In genomic region chr18:2572144-2572682, GRCh38 we compare ENCODE assay signal across 1 cellular context.
A peak's percentile ranks its signal among the peaks of the same experiment; 100 is the strongest.
TF ChIP-seq lines count a peak whose summit lies in the region.

No MANE protein-coding gene starts in this region.

TF ChIP-seq in HEK293, 187 proteins besides CTCF, POLR2A, EP300 and RAD21 (continued from another document):
- no peak for TF ChIP-seq ZNF518A (tag by site-specific recombination; conservative IDR thresholded peaks at IDR 0.05; ENCODE audit: low read depth)
- TF ChIP-seq OSR2 (tag by site-specific recombination; IDR thresholded peaks at IDR 0.05) = no peak
- no peak for TF ChIP-seq ZNF792 (tag by site-specific recombination; IDR thresholded peaks at IDR 0.05)
- no peak for TF ChIP-seq ZNF600 (tag by site-specific recombination; IDR thresholded peaks at IDR 0.05)
- TF ChIP-seq ZNF140 (tag by site-specific recombination; IDR thresholded peaks at IDR 0.05) = no peak
- TF ChIP-seq ZNF2 (tag by site-specific recombination; IDR thresholded peaks at IDR 0.05) = no peak
- TF ChIP-seq MYNN (tag by site-specific recombination; IDR thresholded peaks at IDR 0.05; ENCODE audit: borderline replicate concordance) = no peak
- TF ChIP-seq ZNF501 (tag by site-specific recombination; IDR thresholded peaks at IDR 0.05) = 0 out of 2 replicates have a peak, but pooled peaks have one; percentile 7
- no peak for TF ChIP-seq ZNF148 (tag by site-specific recombination; IDR thresholded peaks at IDR 0.05; ENCODE audit: borderline replicate concordance)
